Comparison of ENCODE assay signal across 20 cellular contexts in the genomic region with DNA sequence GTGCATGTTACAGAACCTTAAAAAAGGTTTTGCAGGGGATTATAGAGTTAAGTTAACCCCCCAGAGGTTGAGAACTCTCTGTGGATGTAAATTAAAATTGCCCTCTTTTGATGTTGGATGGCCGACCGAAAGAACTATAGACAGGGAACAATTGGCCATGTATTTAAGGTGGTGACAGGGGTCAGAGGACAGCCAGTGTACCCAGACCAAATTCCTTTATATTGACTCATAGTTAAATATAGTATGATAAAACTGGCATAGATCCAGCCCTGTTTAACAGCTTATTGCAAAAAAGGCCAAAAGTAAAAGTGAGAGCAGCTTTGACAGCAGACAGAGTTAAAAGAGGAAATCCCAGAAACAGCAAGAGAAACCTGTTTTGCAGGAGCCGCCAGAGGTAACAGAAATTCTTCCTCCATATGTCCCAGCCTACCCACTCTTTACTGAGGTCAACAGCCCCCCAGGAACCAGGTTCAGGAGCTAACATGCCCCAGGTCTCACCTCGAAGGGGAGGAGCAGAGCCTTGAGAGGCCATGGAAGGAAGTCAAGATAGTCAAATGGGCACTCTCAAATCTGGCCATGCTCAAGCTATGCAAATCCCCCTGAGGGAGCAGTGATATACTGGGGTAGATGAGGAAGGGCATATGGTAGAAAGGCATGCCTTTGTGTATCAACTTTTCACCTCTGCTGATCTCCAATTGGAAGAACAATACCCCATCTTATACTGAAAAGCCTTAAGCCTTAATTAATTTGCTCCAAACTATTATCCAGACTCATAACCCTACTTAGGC.
DNase-seq lines count a peak whose midpoint lies in the region; ATAC-seq, FAIRE-seq and TF ChIP-seq lines count a peak whose summit lies in the region.
"Had no signal": no experiment of that assay in that cellular context is flagged by ENCODE, and none has a peak within 500 bp of the region (broad histone marks: within the 10 kb centered on the region; RNA-seq: fewer than 3 reads in every experiment).

No MANE protein-coding gene starts in this region.

- H3K4me3 ChIP-seq in HCT116 (replicated peaks in 1 of 2; ENCODE audit: low read depth in 1 of 2, low read length in 2 of 2) (no peak overlapping the region), epithelial cell of proximal tubule (ENCODE audit: low read depth, low read length) (no peak overlapping the region), pancreas (no peak overlapping the region), lower leg skin (ENCODE audit: low read depth, poor library complexity, severe bottlenecking) (no peak overlapping the region)
- H3K4me3 ChIP-seq: gastroesophageal sphincter, SJSA1, uterus had no signal

- peaks cover 0 to 13% of the 10 kb centered on the region in 2 experiments; a peak in 2 of 4 replicates for H3K9me3 ChIP-seq in HCT116 (ENCODE audit: control insufficient read depth in 1 of 2, insufficient read depth in 1 of 2, low read depth in 1 of 2, low read length in 2 of 2)
- no peaks in the 10 kb centered on the region for H3K9me3 ChIP-seq in pancreas
- H3K9me3 ChIP-seq: uterus had no signal

- POLR2A ChIA-PET in HCT116 (lab: Charles Lee) (no interaction called here), RWPE1 (lab: Yijun Ruan, JAX; ENCODE audit: low non-redundant PET) (no interaction called here)
- POLR2A ChIA-PET in activated CD8-positive, alpha-beta T cell treated with anti-CD3 and anti-CD28 coated beads, Interleukin-2, amount 10 ng/mL, durations not matched to agents 7 days and 5 days (lab: Charles Lee): no interaction called here

- H3K9ac ChIP-seq in HCT116 (ENCODE audit: low read length): no peak overlapping the region

- H3K36me3 ChIP-seq in HCT116 (ENCODE audit: control insufficient read depth in 1 of 2, insufficient read depth in 2 of 2, low read length in 2 of 2) (no peaks in the 10 kb centered on the region), pancreas (no peaks in the 10 kb centered on the region)
- H3K36me3 ChIP-seq: gastroesophageal sphincter, SJSA1, uterus had no signal

- peak; percentile 52; the same call in 1 of the 2 replicates for ATAC-seq in HCT116
- ATAC-seq in pancreas: peak; percentile 67 to 81 (median 71)
- no peak for ATAC-seq in activated CD8-positive, alpha-beta T cell treated with anti-CD3 and anti-CD28 coated beads, Interleukin-2, amount 10 ng/mL, durations not matched to agents 7 days and 5 days
- ATAC-seq: gastroesophageal sphincter had no signal

- no peak for TF ChIP-seq RAD21 in HCT116 (IDR thresholded peaks at IDR 0.05; ENCODE audit: low read depth)

- CTCF ChIA-PET in HCT116 (lab: Charles Lee): no interaction called here
- CTCF ChIA-PET in activated CD8-positive, alpha-beta T cell treated with anti-CD3 and anti-CD28 coated beads, Interleukin-2, amount 10 ng/mL, durations not matched to agents 7 days and 5 days (lab: Charles Lee): no interaction called here
- CTCF ChIA-PET in RWPE1 (lab: Yijun Ruan, JAX): no interaction called here

- DNase-seq in HCT116 (ENCODE audit: low read depth, low spot score) (no peak), OCI-M1 (lab: John Stamatoyannopoulos, UW) (peak; percentile 21), epithelial cell of proximal tubule (ENCODE audit: low read depth) (peak; percentile 13), pancreas (no peak), RWPE1 (ENCODE audit: low spot score) (no peak), lower leg skin (ENCODE audit: low spot score in 2 of 2) (no peak), frontal cortex (ENCODE audit: low spot score in 2 of 2) (no peak)
- DNase-seq in activated CD8-positive, alpha-beta T cell treated with anti-CD3 and anti-CD28 coated beads, Interleukin-2, amount 10 ng/mL, durations not matched to agents 7 days and 5 days: no peak
- DNase-seq: activated CD4-positive, alpha-beta memory T cell treated with anti-CD3 and anti-CD28 coated beads, Interleukin-2, amount 10 ng/mL, durations not matched to agents 7 days and 5 days; activated gamma-delta T cell; effector memory CD4-positive, alpha-beta T cell; NCI-H1436 treated with DMSO at 0.1 percent for 48 hours; stimulated activated CD4-positive, alpha-beta T cell treated with anti-CD3 and anti-CD28 coated beads, Interleukin-2, amount 100 ng/mL, for 48 hours; uterus had no signal

- intact Hi-C loops in HCT116 (cut with micrococcal nuclease): no loop called here
- intact Hi-C loops in pancreas (cut with DNase I): no loop called here
- intact Hi-C loops in lower leg skin (cut with DNase I; ENCODE audit: low total_unique reads): no loop called here

- no peaks in the 10 kb centered on the region for H3K4me1 Mint-ChIP-seq in activated CD8-positive, alpha-beta T cell treated with anti-CD3 and anti-CD28 coated beads, Interleukin-2, amount 10 ng/mL, durations not matched to agents 7 days and 5 days (ENCODE audit: low read depth)
- H3K4me1 Mint-ChIP-seq: activated CD4-positive, alpha-beta memory T cell treated with anti-CD3 and anti-CD28 coated beads, Interleukin-2, amount 10 ng/mL, durations not matched to agents 7 days and 5 days; IgD-negative memory B cell had no signal

- H2AFZ ChIP-seq in HCT116 (ENCODE audit: low read depth, low read length, poor library complexity, severe bottlenecking): no peak overlapping the region

- H3K9me2 ChIP-seq in HCT116 (ENCODE audit: insufficient read depth): no peaks in the 10 kb centered on the region

- RAD21 ChIA-PET in HCT116 (lab: Charles Lee; ENCODE audit: low non-redundant PET in 1 of 2, low total read pairs in 2 of 2, uncharacterized antibody in 2 of 2, unreplicated experiment in 2 of 2): no interaction called here

- H3K4me1 ChIP-seq in HCT116 (ENCODE audit: control insufficient read depth in 1 of 2, insufficient read depth in 2 of 2, low read length in 2 of 2) (peaks cover 8 to 13% of the 10 kb centered on the region in 2 experiments), pancreas (no peaks in the 10 kb centered on the region)
- H3K4me1 ChIP-seq: SJSA1, uterus had no signal

- no peaks in the 10 kb centered on the region for H4K20me1 ChIP-seq in HCT116 (ENCODE audit: insufficient read depth)

- H3K79me2 ChIP-seq in HCT116 (ENCODE audit: insufficient read depth, low read length): no peaks in the 10 kb centered on the region

- BruUV-seq in HCT116 (replicated peaks; lab: Mats Ljungman, UMichigan): no TSS peak

- H3K27me3 ChIP-seq in HCT116 (ENCODE audit: insufficient read depth, low read length) (no peaks in the 10 kb centered on the region), pancreas (no peaks in the 10 kb centered on the region)
- H3K27me3 ChIP-seq: gastroesophageal sphincter, SJSA1, uterus had no signal

- TF ChIP-seq POLR2A in HCT116 (IDR thresholded peaks at IDR 0.05; ENCODE audit: borderline replicate concordance, extremely low read depth, insufficient read depth, insufficient read length) (no peak), lower leg skin (IDR thresholded peaks at IDR 0.05) (no peak)

- WGBS in pancreas, 2 donors: 23 to 32% methylated on average over 4 of the region's 4 CpGs
- WGBS in lower leg skin, 2 donors: 24 to 28% methylated on average over 4 of the region's 4 CpGs

- H3K36me3 Mint-ChIP-seq in activated CD8-positive, alpha-beta T cell treated with anti-CD3 and anti-CD28 coated beads, Interleukin-2, amount 10 ng/mL, durations not matched to agents 7 days and 5 days (ENCODE audit: low read depth): no peaks in the 10 kb centered on the region
- H3K36me3 Mint-ChIP-seq: IgD-negative memory B cell had no signal

- TF ChIP-seq CTCF in HCT116 (IDR thresholded peaks at IDR 0.05 in 2 of 3, conservative IDR thresholded peaks at IDR 0.05 in 1 of 3; ENCODE audit: borderline replicate concordance in 1 of 3, insufficient read depth in 1 of 3, low read depth in 2 of 3, low read length in 2 of 3): no peak
- no peak for TF ChIP-seq CTCF in epithelial cell of proximal tubule (conservative IDR thresholded peaks at IDR 0.05; ENCODE audit: low read depth, low read length)
- TF ChIP-seq CTCF in pancreas (IDR thresholded peaks at IDR 0.05): no peak
- no peak for TF ChIP-seq CTCF in RWPE1 (conservative IDR thresholded peaks at IDR 0.05; ENCODE audit: low read depth)
- no peak for TF ChIP-seq CTCF in lower leg skin (IDR thresholded peaks at IDR 0.05)

- no peak overlapping the region for H3K27ac Mint-ChIP-seq in activated CD8-positive, alpha-beta T cell treated with anti-CD3 and anti-CD28 coated beads, Interleukin-2, amount 10 ng/mL, durations not matched to agents 7 days and 5 days
- H3K27ac Mint-ChIP-seq: activated CD4-positive, alpha-beta memory T cell treated with anti-CD3 and anti-CD28 coated beads, Interleukin-2, amount 10 ng/mL, durations not matched to agents 7 days and 5 days; IgD-negative memory B cell had no signal

- H3K27ac ChIP-seq in HCT116 (ENCODE audit: low read depth, low read length): no peak overlapping the region
- peak overlapping the region in 2 of 4 donors; percentile 47 to 68 for H3K27ac ChIP-seq in pancreas
- no peak overlapping the region for H3K27ac ChIP-seq in RWPE1
- H3K27ac ChIP-seq: gastroesophageal sphincter, SJSA1, uterus had no signal

- peak overlapping the region; percentile 23 for H3K4me2 ChIP-seq in HCT116 (ENCODE audit: low read length)

- peaks cover 23% of the 10 kb centered on the region for H3K9me3 Mint-ChIP-seq in activated CD8-positive, alpha-beta T cell treated with anti-CD3 and anti-CD28 coated beads, Interleukin-2, amount 10 ng/mL, durations not matched to agents 7 days and 5 days (ENCODE audit: insufficient read depth)

- no peaks in the 10 kb centered on the region for H3K27me3 Mint-ChIP-seq in activated CD8-positive, alpha-beta T cell treated with anti-CD3 and anti-CD28 coated beads, Interleukin-2, amount 10 ng/mL, durations not matched to agents 7 days and 5 days (ENCODE audit: low read depth)
- H3K27me3 Mint-ChIP-seq: activated CD4-positive, alpha-beta memory T cell treated with anti-CD3 and anti-CD28 coated beads, Interleukin-2, amount 10 ng/mL, durations not matched to agents 7 days and 5 days; IgD-negative memory B cell had no signal

- no peak for FAIRE-seq in pancreas (lab: Jason Lieb, UNC)
- no peak for FAIRE-seq in frontal cortex (lab: Jason Lieb, UNC)
- FAIRE-seq: GM12892, islet of Langerhans, TTC549 had no signal

- H3K4me3 Mint-ChIP-seq in activated CD8-positive, alpha-beta T cell treated with anti-CD3 and anti-CD28 coated beads, Interleukin-2, amount 10 ng/mL, durations not matched to agents 7 days and 5 days: no peak overlapping the region
- H3K4me3 Mint-ChIP-seq: activated CD4-positive, alpha-beta memory T cell treated with anti-CD3 and anti-CD28 coated beads, Interleukin-2, amount 10 ng/mL, durations not matched to agents 7 days and 5 days; IgD-negative memory B cell had no signal

TF ChIP-seq in HCT116, 20 proteins besides CTCF, POLR2A, EP300 and RAD21:
- no peak for TF ChIP-seq EGR1 (IDR thresholded peaks at IDR 0.05; ENCODE audit: low read depth)
- TF ChIP-seq, protein P1, sequence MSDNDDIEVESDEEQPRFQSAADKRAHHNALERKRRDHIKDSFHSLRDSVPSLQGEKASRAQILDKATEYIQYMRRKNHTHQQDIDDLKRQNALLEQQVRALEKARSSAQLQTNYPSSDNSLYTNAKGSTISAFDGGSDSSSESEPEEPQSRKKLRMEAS (IDR thresholded peaks at IDR 0.05): no peak

Comparison
In these comparisons a context has a peak if more than half of its experiments do, and no peak if none do; other contexts are left out.
1. DNase-seq: peak in OCI-M1 (single experiment) and epithelial cell of proximal tubule (single experiment); none in HCT116 (single experiment), pancreas (0 of 6), activated CD8-positive, alpha-beta T cell treated with anti-CD3 and anti-CD28 coated beads, Interleukin-2, amount 10 ng/mL, durations not matched to agents 7 days and 5 days (single experiment), RWPE1 (single experiment), lower leg skin (0 of 2) and frontal cortex (0 of 2).